ENCODE assay signal across 10 cellular contexts in the genomic region with DNA sequence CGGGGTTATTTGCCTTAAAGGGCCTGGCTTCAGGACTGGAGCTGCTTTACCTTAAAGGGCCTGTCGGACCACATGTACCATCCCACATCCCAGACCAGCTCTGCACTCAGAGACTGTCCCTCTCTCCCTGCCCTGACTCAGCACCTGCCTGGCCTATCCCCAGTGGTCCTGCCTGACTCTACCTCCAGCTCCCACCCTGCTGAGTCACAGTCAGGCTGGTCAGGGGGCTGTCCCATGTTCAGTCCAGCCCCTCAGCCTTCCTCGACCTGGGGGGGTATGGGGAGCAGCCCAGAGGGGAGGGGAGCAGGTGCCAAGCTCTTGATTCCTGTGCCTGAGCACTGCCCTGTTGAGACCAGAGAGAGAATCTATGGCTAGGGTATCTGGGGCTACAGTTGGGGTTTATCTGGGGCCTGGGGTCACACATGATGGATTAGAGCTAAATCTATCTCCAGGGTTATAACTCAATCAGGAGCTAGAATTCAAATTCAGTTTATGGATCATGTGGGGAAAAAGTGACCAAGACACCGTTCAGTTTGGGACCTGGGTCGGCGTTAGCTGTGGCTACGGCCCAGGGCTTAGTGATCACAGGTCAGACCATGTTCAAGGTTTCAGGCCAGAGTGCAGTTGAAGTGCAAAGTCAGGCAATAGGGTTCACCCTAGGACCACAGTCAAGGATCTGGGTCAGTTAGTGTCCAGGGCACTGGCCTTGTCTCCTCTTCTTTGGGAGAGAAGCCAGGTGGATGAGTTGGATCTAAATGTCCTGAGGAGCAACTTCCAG. TPM values are rescaled to one million over a fixed set of nuclear protein-coding genes. Genes with fewer than 3 reads are reported as not detected.
DNase-seq lines count a peak whose midpoint lies in the region; ATAC-seq and TF ChIP-seq lines count a peak whose summit lies in the region.
"Had no signal": no experiment of that assay in that cellular context is flagged by ENCODE, and none has a peak within 500 bp of the region (broad histone marks: within the 10 kb centered on the region; RNA-seq: fewer than 3 reads in every experiment).

No MANE protein-coding gene starts in this region.

- no peak for ATAC-seq in activated CD4-positive, alpha-beta T cell treated with anti-CD3 and anti-CD28 coated beads for 36 hours
- ATAC-seq in left lung = no peak
- no peak for ATAC-seq in stimulated activated naive B cell treated with anti-CD40 and anti-IgM and Interleukin-4, amounts not matched to agents 10 μg/mL and 1 μg/mL and 100 μg/mL, for 72 hours (replicated peaks)
- ATAC-seq: naive thymus-derived CD8-positive, alpha-beta T cell had no signal

- H3K4me3 Mint-ChIP-seq in activated CD4-positive, alpha-beta T cell treated with anti-CD3 and anti-CD28 coated beads for 36 hours = no peak overlapping the region
- no peak overlapping the region for H3K4me3 Mint-ChIP-seq in stimulated activated naive B cell treated with anti-CD40 and anti-IgM and Interleukin-4, amounts not matched to agents 10 μg/mL and 1 μg/mL and 100 μg/mL, for 72 hours
- H3K4me3 Mint-ChIP-seq: naive thymus-derived CD8-positive, alpha-beta T cell had no signal

- H3K27ac ChIP-seq in adrenal gland (peak overlapping the region; percentile 21 to 91 (median 39)), left lung (peak overlapping the region; percentile 79 to 82), subcutaneous abdominal adipose tissue (ENCODE audit: low read depth, low read length) (peak overlapping the region; percentile 69)

- H3K9ac ChIP-seq in subcutaneous abdominal adipose tissue (ENCODE audit: low read length in 5 of 5) = peak overlapping the region in 2 of 5 donors; percentile 16 to 41

- H3K4me3 ChIP-seq in adrenal gland (no peak overlapping the region), left lung (no peak overlapping the region), subcutaneous abdominal adipose tissue (ENCODE audit: low read depth in 1 of 5, low read length in 5 of 5) (no peak overlapping the region), BE2C (ENCODE audit: low read depth, low read length) (no peak overlapping the region)

- CTCF ChIA-PET in activated CD4-positive, alpha-beta T cell treated with anti-CD3 and anti-CD28 coated beads for 36 hours (lab: Charles Lee) = interaction anchor here (0.8 to 2.0 kb wide), 5 partner anchors 10 to 274 kb away, joined by 3 to 8 read pairs (median 3); a partner anchor contains a TSS

- no peaks in the 10 kb centered on the region for H3K36me3 Mint-ChIP-seq in activated CD4-positive, alpha-beta T cell treated with anti-CD3 and anti-CD28 coated beads for 36 hours (ENCODE audit: low read depth)
- H3K36me3 Mint-ChIP-seq in stimulated activated naive B cell treated with anti-CD40 and anti-IgM and Interleukin-4, amounts not matched to agents 10 μg/mL and 1 μg/mL and 100 μg/mL, for 72 hours = no peaks in the 10 kb centered on the region
- H3K36me3 Mint-ChIP-seq: naive thymus-derived CD8-positive, alpha-beta T cell had no signal

- H3K27ac Mint-ChIP-seq in activated CD4-positive, alpha-beta T cell treated with anti-CD3 and anti-CD28 coated beads for 36 hours = peak overlapping the region; percentile 29
- no peak overlapping the region for H3K27ac Mint-ChIP-seq in stimulated activated naive B cell treated with anti-CD40 and anti-IgM and Interleukin-4, amounts not matched to agents 10 μg/mL and 1 μg/mL and 100 μg/mL, for 72 hours

- H3K27me3 ChIP-seq in adrenal gland (no peaks in the 10 kb centered on the region), left lung (no peaks in the 10 kb centered on the region), subcutaneous abdominal adipose tissue (ENCODE audit: control insufficient read depth in 5 of 5, insufficient read depth in 4 of 5, low read length in 5 of 5) (no peaks in the 10 kb centered on the region), BE2C (no peaks in the 10 kb centered on the region)

- no peaks in the 10 kb centered on the region for H3K9me3 ChIP-seq in adrenal gland (replicated peaks in 1 of 3)
- H3K9me3 ChIP-seq in left lung = no peaks in the 10 kb centered on the region
- no peaks in the 10 kb centered on the region for H3K9me3 ChIP-seq in subcutaneous abdominal adipose tissue (ENCODE audit: control insufficient read depth in 5 of 5, low read length in 5 of 5)
- H3K9me3 ChIP-seq in BE2C = no peaks in the 10 kb centered on the region

- no peaks in the 10 kb centered on the region for H3K36me3 ChIP-seq in adrenal gland (replicated peaks in 1 of 2)
- no peaks in the 10 kb centered on the region for H3K36me3 ChIP-seq in left lung
- H3K36me3 ChIP-seq in subcutaneous abdominal adipose tissue (ENCODE audit: control insufficient read depth in 5 of 5, insufficient read depth in 5 of 5, low read length in 5 of 5) = no peaks in the 10 kb centered on the region
- H3K36me3 ChIP-seq in BE2C = no peaks in the 10 kb centered on the region

- H3K9me3 Mint-ChIP-seq in activated CD4-positive, alpha-beta T cell treated with anti-CD3 and anti-CD28 coated beads for 36 hours (ENCODE audit: low read depth) = no peaks in the 10 kb centered on the region
- H3K9me3 Mint-ChIP-seq in stimulated activated naive B cell treated with anti-CD40 and anti-IgM and Interleukin-4, amounts not matched to agents 10 μg/mL and 1 μg/mL and 100 μg/mL, for 72 hours = no peaks in the 10 kb centered on the region
- H3K9me3 Mint-ChIP-seq: naive thymus-derived CD8-positive, alpha-beta T cell had no signal

- peaks cover 25% of the 10 kb centered on the region for H3K4me1 Mint-ChIP-seq in activated CD4-positive, alpha-beta T cell treated with anti-CD3 and anti-CD28 coated beads for 36 hours
- peaks cover 13 to 20% of the 10 kb centered on the region in 2 donors for H3K4me1 Mint-ChIP-seq in stimulated activated naive B cell treated with anti-CD40 and anti-IgM and Interleukin-4, amounts not matched to agents 10 μg/mL and 1 μg/mL and 100 μg/mL, for 72 hours

- POLR2A ChIA-PET in activated CD4-positive, alpha-beta T cell treated with anti-CD3 and anti-CD28 coated beads for 36 hours (lab: Charles Lee) = no interaction called here

- 60 to 69% (median 62%) methylated on average over 5 to 7 of the region's 7 CpGs for WGBS in adrenal gland, 4 donors

- DNase-seq in activated CD4-positive, alpha-beta T cell treated with anti-CD3 and anti-CD28 coated beads for 36 hours = no peak
- no peak for DNase-seq in activated CD4-positive, alpha-beta T cell treated with anti-CD3 and anti-CD28 coated beads for 4 hours
- DNase-seq in adrenal gland (peak in 1 of 7 donors; percentile 58), left lung (no peak), BE2C (no peak), ureter (ENCODE audit: low spot score) (no peak)
- DNase-seq in stimulated activated naive B cell treated with anti-CD40 and anti-IgM and Interleukin-4, amounts not matched to agents 10 μg/mL and 1 μg/mL and 100 μg/mL, for 72 hours = no peak
- DNase-seq: T-helper 2 cell had no signal

- TF ChIP-seq CTCF in adrenal gland (IDR thresholded peaks at IDR 0.05) (no peak), left lung (IDR thresholded peaks at IDR 0.05) (no peak), BE2C (IDR thresholded peaks at IDR 0.05; ENCODE audit: low read depth, low read length) (no peak)

- intact Hi-C loops in activated CD4-positive, alpha-beta T cell treated with anti-CD3 and anti-CD28 coated beads for 36 hours (cut with DNase I, micrococcal nuclease) = no loop called here
- intact Hi-C loops in adrenal gland (cut with DNase I) = no loop called here
- intact Hi-C loops in left lung (cut with DNase I) = no loop called here

- TF ChIP-seq POLR2A in adrenal gland (IDR thresholded peaks at IDR 0.05) = no peak

- peaks cover 14 to 23% of the 10 kb centered on the region in 2 donors for H3K4me1 ChIP-seq in adrenal gland (replicated peaks in 1 of 2)
- H3K4me1 ChIP-seq in left lung = peaks cover 21 to 46% of the 10 kb centered on the region in 2 donors
- H3K4me1 ChIP-seq in subcutaneous abdominal adipose tissue (ENCODE audit: control insufficient read depth in 5 of 5, insufficient read depth in 5 of 5, low read length in 5 of 5) = peaks cover 15 to 36% (median 25%) of the 10 kb centered on the region in 5 donors
- H3K4me1 ChIP-seq in BE2C = no peaks in the 10 kb centered on the region

- no peaks in the 10 kb centered on the region for H3K27me3 Mint-ChIP-seq in activated CD4-positive, alpha-beta T cell treated with anti-CD3 and anti-CD28 coated beads for 36 hours
- H3K27me3 Mint-ChIP-seq in stimulated activated naive B cell treated with anti-CD40 and anti-IgM and Interleukin-4, amounts not matched to agents 10 μg/mL and 1 μg/mL and 100 μg/mL, for 72 hours = peaks cover 7 to 8% of the 10 kb centered on the region in 2 donors

RNA-seq across cellular contexts. Expression of a gene that starts 9.4 kb away (rescaled TPM):
- 10 to 100 TPM; 60.9 to 63.0 TPM for total RNA-seq in activated CD4-positive, alpha-beta T cell treated with anti-CD3 and anti-CD28 coated beads for 36 hours
- total RNA-seq in adrenal gland (10 to 100 TPM in 4 of 8 donors, 1 to 10 TPM in 4; 6.4 to 39.7 (median 11.0) TPM), left lung (10 to 100 TPM; 19.0 to 28.4 TPM), ureter (28.1 TPM)
- polyA plus RNA-seq in adrenal gland = 10 to 100 TPM in 1 of 3 donors, 1 to 10 TPM in 2; 4.3 to 10.8 (median 5.3) TPM
- polyA plus RNA-seq in BE2C (2012; ENCODE audit: insufficient read depth, insufficient read length, low read depth) = 157 TPM

RNA-seq across cellular contexts. Expression of a gene that starts 24.3 kb away (rescaled TPM):
- 1 to 10 TPM; 5.2 to 7.5 TPM for total RNA-seq in activated CD4-positive, alpha-beta T cell treated with anti-CD3 and anti-CD28 coated beads for 36 hours
- total RNA-seq in adrenal gland = 100 to 1,000 TPM in 2 of 8 donors, 10 to 100 TPM in 6; 45.5 to 146 (median 82.1) TPM
- 100 to 1,000 TPM in 2 of 3 donors, 10 to 100 TPM in 1; 70.0 to 263 (median 249) TPM for polyA plus RNA-seq in adrenal gland
- total RNA-seq in left lung = 10 to 100 TPM; 34.4 to 38.8 TPM
- polyA plus RNA-seq in BE2C (2012; ENCODE audit: insufficient read depth, insufficient read length, low read depth) = 55.0 TPM
- 31.4 TPM for total RNA-seq in ureter

RNA-seq across cellular contexts. Expression of a gene that starts 36.9 kb away (rescaled TPM):
- total RNA-seq in activated CD4-positive, alpha-beta T cell treated with anti-CD3 and anti-CD28 coated beads for 36 hours = 100 to 1,000 TPM; 130 to 149 TPM
- total RNA-seq in adrenal gland = 100 to 1,000 TPM in 6 of 8 donors, 10 to 100 TPM in 2; 79.4 to 163 (median 128) TPM
- polyA plus RNA-seq in adrenal gland = 100 to 1,000 TPM in 2 of 3 donors, 10 to 100 TPM in 1; 82.9 to 339 (median 253) TPM
- total RNA-seq in left lung = 10 to 100 TPM; 97.9 to 99.8 TPM
- polyA plus RNA-seq in BE2C (2012; ENCODE audit: insufficient read depth, insufficient read length, low read depth) = 91.3 TPM
- total RNA-seq in ureter = 133 TPM

RNA-seq across cellular contexts. Expression of a gene that starts 45.8 kb away (rescaled TPM):
- 1 to 10 TPM; 8.1 to 8.5 TPM for total RNA-seq in activated CD4-positive, alpha-beta T cell treated with anti-CD3 and anti-CD28 coated beads for 36 hours
- total RNA-seq in adrenal gland (10 to 100 TPM in 6 of 8 donors, 1 to 10 TPM in 2; 8.8 to 38.8 (median 13.9) TPM), left lung (10 to 100 TPM; 14.0 to 18.7 TPM), ureter (7.4 TPM)
- 10 to 100 TPM in 1 of 3 donors, 1 to 10 TPM in 2; 2.0 to 12.8 (median 5.4) TPM for polyA plus RNA-seq in adrenal gland
- 27.4 TPM for polyA plus RNA-seq in BE2C (2012; ENCODE audit: insufficient read depth, insufficient read length, low read depth)
